ENCODE assay signal across 2 cellular contexts in the genomic region with DNA sequence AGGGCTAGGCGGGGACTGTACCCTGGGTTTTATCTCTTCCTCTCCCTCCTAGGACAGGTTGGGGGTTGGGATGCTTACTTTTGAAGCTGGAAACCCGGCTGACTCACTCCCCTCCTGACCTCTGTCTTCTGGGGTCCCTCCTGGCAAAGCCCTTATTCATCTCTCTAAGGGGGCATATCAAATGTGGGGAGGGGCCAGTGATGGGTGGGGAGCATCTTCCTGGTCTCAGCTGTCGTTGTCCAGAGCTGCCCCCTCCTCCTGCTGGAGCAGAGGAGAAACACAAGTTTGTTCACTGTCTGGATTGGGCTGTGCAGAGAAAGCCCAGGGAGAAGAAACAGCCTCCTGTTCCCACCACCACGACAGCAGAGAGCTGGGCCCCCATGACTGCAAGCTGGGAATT.
TF ChIP-seq lines count a peak whose summit lies in the region.

No MANE protein-coding gene starts in this region.

TF ChIP-seq in GM23338, 12 proteins besides CTCF, POLR2A, EP300 and RAD21 (continued from another document):
- TF ChIP-seq, protein P1, sequence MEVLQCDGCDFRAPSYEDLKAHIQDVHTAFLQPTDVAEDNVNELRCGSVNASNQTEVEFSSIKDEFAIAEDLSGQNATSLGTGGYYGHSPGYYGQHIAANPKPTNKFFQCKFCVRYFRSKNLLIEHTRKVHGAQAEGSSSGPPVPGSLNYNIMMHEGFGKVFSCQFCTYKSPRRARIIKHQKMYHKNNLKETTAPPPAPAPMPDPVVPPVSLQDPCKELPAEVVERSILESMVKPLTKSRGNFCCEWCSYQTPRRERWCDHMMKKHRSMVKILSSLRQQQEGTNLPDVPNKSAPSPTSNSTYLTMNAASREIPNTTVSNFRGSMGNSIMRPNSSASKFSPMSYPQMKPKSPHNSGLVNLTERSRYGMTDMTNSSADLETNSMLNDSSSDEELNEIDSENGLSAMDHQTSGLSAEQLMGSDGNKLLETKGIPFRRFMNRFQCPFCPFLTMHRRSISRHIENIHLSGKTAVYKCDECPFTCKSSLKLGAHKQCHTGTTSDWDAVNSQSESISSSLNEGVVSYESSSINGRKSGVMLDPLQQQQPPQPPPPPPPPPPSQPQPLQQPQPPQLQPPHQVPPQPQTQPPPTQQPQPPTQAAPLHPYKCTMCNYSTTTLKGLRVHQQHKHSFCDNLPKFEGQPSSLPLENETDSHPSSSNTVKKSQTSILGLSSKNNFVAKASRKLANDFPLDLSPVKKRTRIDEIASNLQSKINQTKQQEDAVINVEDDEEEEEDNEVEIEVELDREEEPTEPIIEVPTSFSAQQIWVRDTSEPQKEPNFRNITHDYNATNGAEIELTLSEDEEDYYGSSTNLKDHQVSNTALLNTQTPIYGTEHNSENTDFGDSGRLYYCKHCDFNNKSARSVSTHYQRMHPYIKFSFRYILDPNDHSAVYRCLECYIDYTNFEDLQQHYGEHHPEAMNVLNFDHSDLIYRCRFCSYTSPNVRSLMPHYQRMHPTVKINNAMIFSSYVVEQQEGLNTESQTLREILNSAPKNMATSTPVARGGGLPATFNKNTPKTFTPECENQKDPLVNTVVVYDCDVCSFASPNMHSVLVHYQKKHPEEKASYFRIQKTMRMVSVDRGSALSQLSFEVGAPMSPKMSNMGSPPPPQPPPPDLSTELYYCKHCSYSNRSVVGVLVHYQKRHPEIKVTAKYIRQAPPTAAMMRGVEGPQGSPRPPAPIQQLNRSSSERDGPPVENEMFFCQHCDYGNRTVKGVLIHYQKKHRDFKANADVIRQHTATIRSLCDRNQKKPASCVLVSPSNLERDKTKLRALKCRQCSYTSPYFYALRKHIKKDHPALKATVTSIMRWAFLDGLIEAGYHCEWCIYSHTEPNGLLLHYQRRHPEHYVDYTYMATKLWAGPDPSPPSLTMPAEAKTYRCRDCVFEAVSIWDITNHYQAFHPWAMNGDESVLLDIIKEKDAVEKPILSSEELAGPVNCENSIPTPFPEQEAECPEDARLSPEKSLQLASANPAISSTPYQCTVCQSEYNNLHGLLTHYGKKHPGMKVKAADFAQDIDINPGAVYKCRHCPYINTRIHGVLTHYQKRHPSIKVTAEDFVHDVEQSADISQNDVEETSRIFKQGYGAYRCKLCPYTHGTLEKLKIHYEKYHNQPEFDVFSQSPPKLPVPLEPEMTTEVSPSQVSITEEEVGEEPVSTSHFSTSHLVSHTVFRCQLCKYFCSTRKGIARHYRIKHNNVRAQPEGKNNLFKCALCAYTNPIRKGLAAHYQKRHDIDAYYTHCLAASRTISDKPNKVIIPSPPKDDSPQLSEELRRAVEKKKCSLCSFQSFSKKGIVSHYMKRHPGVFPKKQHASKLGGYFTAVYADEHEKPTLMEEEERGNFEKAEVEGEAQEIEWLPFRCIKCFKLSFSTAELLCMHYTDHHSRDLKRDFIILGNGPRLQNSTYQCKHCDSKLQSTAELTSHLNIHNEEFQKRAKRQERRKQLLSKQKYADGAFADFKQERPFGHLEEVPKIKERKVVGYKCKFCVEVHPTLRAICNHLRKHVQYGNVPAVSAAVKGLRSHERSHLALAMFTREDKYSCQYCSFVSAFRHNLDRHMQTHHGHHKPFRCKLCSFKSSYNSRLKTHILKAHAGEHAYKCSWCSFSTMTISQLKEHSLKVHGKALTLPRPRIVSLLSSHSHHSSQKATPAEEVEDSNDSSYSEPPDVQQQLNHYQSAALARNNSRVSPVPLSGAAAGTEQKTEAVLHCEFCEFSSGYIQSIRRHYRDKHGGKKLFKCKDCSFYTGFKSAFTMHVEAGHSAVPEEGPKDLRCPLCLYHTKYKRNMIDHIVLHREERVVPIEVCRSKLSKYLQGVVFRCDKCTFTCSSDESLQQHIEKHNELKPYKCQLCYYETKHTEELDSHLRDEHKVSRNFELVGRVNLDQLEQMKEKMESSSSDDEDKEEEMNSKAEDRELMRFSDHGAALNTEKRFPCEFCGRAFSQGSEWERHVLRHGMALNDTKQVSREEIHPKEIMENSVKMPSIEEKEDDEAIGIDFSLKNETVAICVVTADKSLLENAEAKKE (CRISPR knock-in tag; IDR thresholded peaks at IDR 0.05): no peak
- TF ChIP-seq CREB1 (CRISPR knock-in tag; IDR thresholded peaks at IDR 0.05; ENCODE audit: low read depth) (no peak), STAT1 (IDR thresholded peaks at IDR 0.05; ENCODE audit: unreplicated experiment) (no peak), EZH2phosphoT487 (IDR thresholded peaks at IDR 0.05; ENCODE audit: unreplicated experiment) (no peak)
- TF ChIP-seq, protein P2, sequence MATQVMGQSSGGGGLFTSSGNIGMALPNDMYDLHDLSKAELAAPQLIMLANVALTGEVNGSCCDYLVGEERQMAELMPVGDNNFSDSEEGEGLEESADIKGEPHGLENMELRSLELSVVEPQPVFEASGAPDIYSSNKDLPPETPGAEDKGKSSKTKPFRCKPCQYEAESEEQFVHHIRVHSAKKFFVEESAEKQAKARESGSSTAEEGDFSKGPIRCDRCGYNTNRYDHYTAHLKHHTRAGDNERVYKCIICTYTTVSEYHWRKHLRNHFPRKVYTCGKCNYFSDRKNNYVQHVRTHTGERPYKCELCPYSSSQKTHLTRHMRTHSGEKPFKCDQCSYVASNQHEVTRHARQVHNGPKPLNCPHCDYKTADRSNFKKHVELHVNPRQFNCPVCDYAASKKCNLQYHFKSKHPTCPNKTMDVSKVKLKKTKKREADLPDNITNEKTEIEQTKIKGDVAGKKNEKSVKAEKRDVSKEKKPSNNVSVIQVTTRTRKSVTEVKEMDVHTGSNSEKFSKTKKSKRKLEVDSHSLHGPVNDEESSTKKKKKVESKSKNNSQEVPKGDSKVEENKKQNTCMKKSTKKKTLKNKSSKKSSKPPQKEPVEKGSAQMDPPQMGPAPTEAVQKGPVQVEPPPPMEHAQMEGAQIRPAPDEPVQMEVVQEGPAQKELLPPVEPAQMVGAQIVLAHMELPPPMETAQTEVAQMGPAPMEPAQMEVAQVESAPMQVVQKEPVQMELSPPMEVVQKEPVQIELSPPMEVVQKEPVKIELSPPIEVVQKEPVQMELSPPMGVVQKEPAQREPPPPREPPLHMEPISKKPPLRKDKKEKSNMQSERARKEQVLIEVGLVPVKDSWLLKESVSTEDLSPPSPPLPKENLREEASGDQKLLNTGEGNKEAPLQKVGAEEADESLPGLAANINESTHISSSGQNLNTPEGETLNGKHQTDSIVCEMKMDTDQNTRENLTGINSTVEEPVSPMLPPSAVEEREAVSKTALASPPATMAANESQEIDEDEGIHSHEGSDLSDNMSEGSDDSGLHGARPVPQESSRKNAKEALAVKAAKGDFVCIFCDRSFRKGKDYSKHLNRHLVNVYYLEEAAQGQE (IDR thresholded peaks at IDR 0.05; ENCODE audit: unreplicated experiment): no peak

TF ChIP-seq in WTC11, 78 proteins besides CTCF, POLR2A, EP300 and RAD21 (continued from another document):
- TF ChIP-seq, protein P3, sequence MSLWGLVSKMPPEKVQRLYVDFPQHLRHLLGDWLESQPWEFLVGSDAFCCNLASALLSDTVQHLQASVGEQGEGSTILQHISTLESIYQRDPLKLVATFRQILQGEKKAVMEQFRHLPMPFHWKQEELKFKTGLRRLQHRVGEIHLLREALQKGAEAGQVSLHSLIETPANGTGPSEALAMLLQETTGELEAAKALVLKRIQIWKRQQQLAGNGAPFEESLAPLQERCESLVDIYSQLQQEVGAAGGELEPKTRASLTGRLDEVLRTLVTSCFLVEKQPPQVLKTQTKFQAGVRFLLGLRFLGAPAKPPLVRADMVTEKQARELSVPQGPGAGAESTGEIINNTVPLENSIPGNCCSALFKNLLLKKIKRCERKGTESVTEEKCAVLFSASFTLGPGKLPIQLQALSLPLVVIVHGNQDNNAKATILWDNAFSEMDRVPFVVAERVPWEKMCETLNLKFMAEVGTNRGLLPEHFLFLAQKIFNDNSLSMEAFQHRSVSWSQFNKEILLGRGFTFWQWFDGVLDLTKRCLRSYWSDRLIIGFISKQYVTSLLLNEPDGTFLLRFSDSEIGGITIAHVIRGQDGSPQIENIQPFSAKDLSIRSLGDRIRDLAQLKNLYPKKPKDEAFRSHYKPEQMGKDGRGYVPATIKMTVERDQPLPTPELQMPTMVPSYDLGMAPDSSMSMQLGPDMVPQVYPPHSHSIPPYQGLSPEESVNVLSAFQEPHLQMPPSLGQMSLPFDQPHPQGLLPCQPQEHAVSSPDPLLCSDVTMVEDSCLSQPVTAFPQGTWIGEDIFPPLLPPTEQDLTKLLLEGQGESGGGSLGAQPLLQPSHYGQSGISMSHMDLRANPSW (CRISPR knock-in tag; conservative IDR thresholded peaks at IDR 0.05; ENCODE audit: low read depth): no peak
- TF ChIP-seq FOXP1 (CRISPR knock-in tag; IDR thresholded peaks at IDR 0.05; ENCODE audit: borderline replicate concordance) (no peak), NFYB (CRISPR knock-in tag; conservative IDR thresholded peaks at IDR 0.05; ENCODE audit: low read depth) (no peak), EMX1 (CRISPR knock-in tag; IDR thresholded peaks at IDR 0.05) (no peak), ZNF121 (CRISPR knock-in tag; IDR thresholded peaks at IDR 0.05) (no peak), TEAD1 (CRISPR knock-in tag; IDR thresholded peaks at IDR 0.05) (no peak), ZNF138 (CRISPR knock-in tag; conservative IDR thresholded peaks at IDR 0.05) (no peak), ZNF671 (CRISPR knock-in tag; IDR thresholded peaks at IDR 0.05) (no peak), SMAD3 (CRISPR knock-in tag; IDR thresholded peaks at IDR 0.05; ENCODE audit: borderline replicate concordance) (no peak)
- TF ChIP-seq, protein P4, sequence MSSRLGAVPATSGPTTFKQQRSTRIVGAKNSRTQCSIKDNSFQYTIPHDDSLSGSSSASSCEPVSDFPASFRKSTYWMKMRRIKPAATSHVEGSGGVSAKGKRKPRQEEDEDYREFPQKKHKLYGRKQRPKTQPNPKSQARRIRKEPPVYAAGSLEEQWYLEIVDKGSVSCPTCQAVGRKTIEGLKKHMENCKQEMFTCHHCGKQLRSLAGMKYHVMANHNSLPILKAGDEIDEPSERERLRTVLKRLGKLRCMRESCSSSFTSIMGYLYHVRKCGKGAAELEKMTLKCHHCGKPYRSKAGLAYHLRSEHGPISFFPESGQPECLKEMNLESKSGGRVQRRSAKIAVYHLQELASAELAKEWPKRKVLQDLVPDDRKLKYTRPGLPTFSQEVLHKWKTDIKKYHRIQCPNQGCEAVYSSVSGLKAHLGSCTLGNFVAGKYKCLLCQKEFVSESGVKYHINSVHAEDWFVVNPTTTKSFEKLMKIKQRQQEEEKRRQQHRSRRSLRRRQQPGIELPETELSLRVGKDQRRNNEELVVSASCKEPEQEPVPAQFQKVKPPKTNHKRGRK (CRISPR knock-in tag; IDR thresholded peaks at IDR 0.05; ENCODE audit: borderline replicate concordance): no peak
- TF ChIP-seq, protein P5, sequence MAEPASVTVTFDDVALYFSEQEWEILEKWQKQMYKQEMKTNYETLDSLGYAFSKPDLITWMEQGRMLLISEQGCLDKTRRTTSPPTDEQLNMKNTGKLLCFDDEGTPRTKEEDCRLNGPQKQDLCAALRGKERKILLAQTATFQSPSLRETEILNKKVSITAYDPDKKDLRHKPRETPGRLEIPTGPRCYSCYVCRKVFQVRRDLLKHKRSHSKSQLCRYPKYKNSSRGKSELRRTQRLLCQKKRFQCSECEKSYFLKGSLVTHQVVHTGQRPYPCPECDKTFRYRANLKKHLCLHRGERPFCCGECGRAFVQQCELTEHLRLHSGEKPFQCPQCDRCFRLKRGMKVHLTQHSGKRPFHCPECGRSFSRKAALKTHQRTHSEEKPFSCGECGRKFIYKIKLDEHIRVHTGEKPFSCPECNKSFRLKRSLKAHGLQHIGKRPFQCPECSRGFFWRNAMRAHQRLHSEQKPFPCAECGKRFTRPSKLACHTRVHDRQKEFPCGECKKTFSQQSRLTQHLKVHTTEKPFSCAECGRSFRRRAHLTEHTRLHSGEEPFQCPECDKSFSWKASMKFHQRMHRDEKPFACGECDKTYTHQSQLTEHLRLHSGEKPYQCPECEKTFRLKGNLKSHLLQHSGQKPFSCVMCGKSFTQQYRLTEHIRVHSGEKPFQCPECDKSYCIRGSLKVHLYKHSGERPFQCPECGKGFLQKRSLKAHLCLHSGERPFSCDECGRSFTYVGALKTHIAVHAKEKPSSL (CRISPR knock-in tag; conservative IDR thresholded peaks at IDR 0.05): no peak
- TF ChIP-seq, protein P6, sequence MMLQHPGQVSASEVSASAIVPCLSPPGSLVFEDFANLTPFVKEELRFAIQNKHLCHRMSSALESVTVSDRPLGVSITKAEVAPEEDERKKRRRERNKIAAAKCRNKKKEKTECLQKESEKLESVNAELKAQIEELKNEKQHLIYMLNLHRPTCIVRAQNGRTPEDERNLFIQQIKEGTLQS (CRISPR knock-in tag; conservative IDR thresholded peaks at IDR 0.05): no peak
- TF ChIP-seq, protein P7, sequence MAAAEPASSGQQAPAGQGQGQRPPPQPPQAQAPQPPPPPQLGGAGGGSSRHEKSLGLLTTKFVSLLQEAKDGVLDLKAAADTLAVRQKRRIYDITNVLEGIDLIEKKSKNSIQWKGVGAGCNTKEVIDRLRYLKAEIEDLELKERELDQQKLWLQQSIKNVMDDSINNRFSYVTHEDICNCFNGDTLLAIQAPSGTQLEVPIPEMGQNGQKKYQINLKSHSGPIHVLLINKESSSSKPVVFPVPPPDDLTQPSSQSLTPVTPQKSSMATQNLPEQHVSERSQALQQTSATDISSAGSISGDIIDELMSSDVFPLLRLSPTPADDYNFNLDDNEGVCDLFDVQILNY (CRISPR knock-in tag; IDR thresholded peaks at IDR 0.05): no peak
